In the genomic region with DNA sequence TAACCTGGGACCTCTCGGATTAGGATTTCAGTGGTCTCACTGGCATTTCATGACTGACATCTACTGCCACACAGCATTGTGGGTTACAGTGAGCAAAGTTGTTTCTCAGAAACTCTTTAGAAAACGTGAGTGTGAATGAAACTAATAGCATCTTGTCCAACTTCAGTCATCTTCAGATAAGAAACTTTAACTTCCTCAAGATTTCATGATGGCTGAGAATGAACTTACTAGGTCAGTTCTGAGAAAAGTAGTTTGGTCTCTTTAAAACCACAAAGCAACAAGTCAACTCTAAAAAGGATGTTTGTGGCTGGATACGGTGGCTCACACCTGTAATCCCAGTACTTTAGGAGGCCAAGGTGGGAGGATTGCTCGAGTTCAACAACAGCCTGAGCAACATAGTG, we compare ENCODE assay signal across 11 cellular contexts. TPM values are rescaled to one million over a fixed set of nuclear protein-coding genes. Genes with fewer than 3 reads are reported as not detected.
DNase-seq lines count a peak whose midpoint lies in the region; ATAC-seq and TF ChIP-seq lines count a peak whose summit lies in the region.
"Had no signal": no experiment of that assay in that cellular context is flagged by ENCODE, and none has a peak within 500 bp of the region (broad histone marks: within the 10 kb centered on the region; RNA-seq: fewer than 3 reads in every experiment).

No MANE protein-coding gene starts in this region.

- POLR2A ChIA-PET in activated CD8-positive, alpha-beta T cell treated with anti-CD3 and anti-CD28 coated beads for 36 hours (lab: Charles Lee): interaction anchor here (0.6 kb wide), 1 partner anchor 265 kb away, joined by 3 read pairs; no protein-coding TSS in a partner anchor

- H3K4ac ChIP-seq in H9 (ENCODE audit: low read depth, low read length): no peak overlapping the region

- no peaks in the 10 kb centered on the region for H3K36me3 Mint-ChIP-seq in activated CD8-positive, alpha-beta T cell treated with anti-CD3 and anti-CD28 coated beads for 36 hours (ENCODE audit: low read depth)
- no peaks in the 10 kb centered on the region for H3K36me3 Mint-ChIP-seq in H9 (ENCODE audit: insufficient read depth in 1 of 3, low read depth in 3 of 3)

- no peak overlapping the region for H3K27ac Mint-ChIP-seq in activated CD8-positive, alpha-beta T cell treated with anti-CD3 and anti-CD28 coated beads for 36 hours
- no peak overlapping the region for H3K27ac Mint-ChIP-seq in H9

- DNase-seq in activated CD8-positive, alpha-beta T cell treated with anti-CD3 and anti-CD28 coated beads for 36 hours: peak; percentile 66
- DNase-seq in adrenal gland (no peak), H9 (no peak)
- no peak for DNase-seq in effector CD8-positive, alpha-beta T cell (lab: John Stamatoyannopoulos, UW)
- DNase-seq: NCI-H1092 treated with DMSO at 0.1 percent for 48 hours had no signal

- H3K4me1 ChIP-seq in gastroesophageal sphincter (no peaks in the 10 kb centered on the region), adrenal gland (replicated peaks in 1 of 2) (peaks cover 20 to 22% of the 10 kb centered on the region in 2 donors), H9 (ENCODE audit: insufficient read depth, low read length) (no peaks in the 10 kb centered on the region)
- H3K4me1 ChIP-seq: breast epithelium had no signal

- H3K9ac ChIP-seq in H9 (ENCODE audit: extremely low read depth, insufficient read length, low read length): no peak overlapping the region

- no peak for TF ChIP-seq CTCF in activated CD8-positive, alpha-beta T cell treated with anti-CD3 and anti-CD28 coated beads for 36 hours (IDR thresholded peaks at IDR 0.05)
- TF ChIP-seq CTCF in gastroesophageal sphincter (IDR thresholded peaks at IDR 0.05): no peak
- TF ChIP-seq CTCF in adrenal gland (IDR thresholded peaks at IDR 0.05): no peak
- TF ChIP-seq CTCF in H9 (conservative IDR thresholded peaks at IDR 0.05): no peak

- H2BK120ac ChIP-seq in H9 (ENCODE audit: low read depth, low read length, poor library complexity, severe bottlenecking): no peak overlapping the region

- H3K9me3 ChIP-seq in gastroesophageal sphincter: no peaks in the 10 kb centered on the region
- H3K9me3 ChIP-seq in adrenal gland (replicated peaks in 1 of 3): no peaks in the 10 kb centered on the region
- no peaks in the 10 kb centered on the region for H3K9me3 ChIP-seq in H9 (ENCODE audit: control insufficient read depth, low read depth, low read length)
- H3K9me3 ChIP-seq: breast epithelium had no signal

- H3K23ac ChIP-seq in H9 (ENCODE audit: insufficient read length, low read depth, low read length): no peak overlapping the region

- CTCF ChIA-PET in activated CD8-positive, alpha-beta T cell treated with anti-CD3 and anti-CD28 coated beads for 36 hours (lab: Charles Lee): interaction anchor here (0.9 kb wide), 1 partner anchor 19 kb away, joined by 3 read pairs; a partner anchor contains a TSS

- H3K9me3 Mint-ChIP-seq in activated CD8-positive, alpha-beta T cell treated with anti-CD3 and anti-CD28 coated beads for 36 hours: no peaks in the 10 kb centered on the region
- H3K9me3 Mint-ChIP-seq in H9: no peaks in the 10 kb centered on the region

- H3K27ac ChIP-seq in gastroesophageal sphincter: no peak overlapping the region
- no peak overlapping the region for H3K27ac ChIP-seq in adrenal gland
- no peak overlapping the region for H3K27ac ChIP-seq in H9 (ENCODE audit: insufficient read length, low read depth, low read length)
- H3K27ac ChIP-seq: breast epithelium had no signal

- no peak overlapping the region for H2BK15ac ChIP-seq in H9 (ENCODE audit: low read depth, low read length)

- no peak overlapping the region for H4K8ac ChIP-seq in H9 (replicated peaks; ENCODE audit: insufficient read length, low read depth, low read length)

- no peaks in the 10 kb centered on the region for H3K23me2 ChIP-seq in H9 (ENCODE audit: insufficient read length, low read depth, low read length, poor library complexity, severe bottlenecking)

- ATAC-seq in GM18520 (IDR thresholded peaks at IDR 0.05; ENCODE audit: unreplicated experiment): peak; percentile 91
- ATAC-seq in GM21367 (IDR thresholded peaks at IDR 0.05; ENCODE audit: unreplicated experiment): peak; percentile 78
- peak; percentile 85 for ATAC-seq in HG03066 (IDR thresholded peaks at IDR 0.05; ENCODE audit: low read depth, unreplicated experiment)
- peak; percentile 85 for ATAC-seq in activated CD8-positive, alpha-beta T cell treated with anti-CD3 and anti-CD28 coated beads for 36 hours
- no peak for ATAC-seq in gastroesophageal sphincter
- ATAC-seq: HCT116 had no signal

- H3K36me3 ChIP-seq in gastroesophageal sphincter (no peaks in the 10 kb centered on the region), adrenal gland (replicated peaks in 1 of 2) (no peaks in the 10 kb centered on the region)
- H3K36me3 ChIP-seq: breast epithelium had no signal

- peaks cover 12% of the 10 kb centered on the region for H3K4me1 Mint-ChIP-seq in activated CD8-positive, alpha-beta T cell treated with anti-CD3 and anti-CD28 coated beads for 36 hours (ENCODE audit: low read depth)
- H3K4me1 Mint-ChIP-seq in H9: peaks cover 11% of the 10 kb centered on the region in 2 experiments

- H3K79me1 ChIP-seq in H9 (ENCODE audit: insufficient read depth, low read depth, low read length, poor library complexity, severe bottlenecking): no peaks in the 10 kb centered on the region

- H2AFZ ChIP-seq in H9 (ENCODE audit: low read length): no peak overlapping the region

- no peak for TF ChIP-seq EP300 in gastroesophageal sphincter (IDR thresholded peaks at IDR 0.05)

- H4K5ac ChIP-seq in H9 (ENCODE audit: insufficient read length, low read depth, low read length): no peak overlapping the region

- no peak overlapping the region for H3K4me3 ChIP-seq in gastroesophageal sphincter
- no peak overlapping the region for H3K4me3 ChIP-seq in adrenal gland
- H3K4me3 ChIP-seq: breast epithelium had no signal

- TF ChIP-seq POLR2A in gastroesophageal sphincter (IDR thresholded peaks at IDR 0.05): no peak
- TF ChIP-seq POLR2A in adrenal gland (IDR thresholded peaks at IDR 0.05): no peak

- H2AK5ac ChIP-seq in H9 (ENCODE audit: insufficient read length, low read length): no peak overlapping the region

- no peaks in the 10 kb centered on the region for H4K20me1 ChIP-seq in H9 (ENCODE audit: control insufficient read depth, insufficient read depth, insufficient read length)

- no peak overlapping the region for H3K4me3 Mint-ChIP-seq in activated CD8-positive, alpha-beta T cell treated with anti-CD3 and anti-CD28 coated beads for 36 hours
- H3K4me3 Mint-ChIP-seq in H9: no peak overlapping the region

- intact Hi-C loops in activated CD8-positive, alpha-beta T cell treated with anti-CD3 and anti-CD28 coated beads for 36 hours (cut with micrococcal nuclease): no loop called here
- intact Hi-C loops in adrenal gland (cut with DNase I): no loop called here

- WGBS in gastroesophageal sphincter (ENCODE audit: low coverage in 1 of 2), 2 donors: 66 to 80% methylated on average over 2 to 4 of the region's 4 CpGs
- 75 to 85% (median 78%) methylated on average over 4 of the region's 4 CpGs for WGBS in adrenal gland, 4 donors
- WGBS in H9 (ENCODE audit: extremely low coverage, insufficient read length, low lambda C conversion rate): no CpG with 5 or more reads among the region's 4 CpGs

- H3K56ac ChIP-seq in H9 (ENCODE audit: insufficient read length, low read depth, low read length): no peak overlapping the region

- H3K27me3 ChIP-seq in gastroesophageal sphincter (no peaks in the 10 kb centered on the region), adrenal gland (no peaks in the 10 kb centered on the region), H9 (ENCODE audit: insufficient read depth, low read length) (no peaks in the 10 kb centered on the region)
- H3K27me3 ChIP-seq: breast epithelium had no signal

- H3K4me2 ChIP-seq in H9 (ENCODE audit: insufficient read depth, insufficient read length, low read length): no peak overlapping the region

- H2BK20ac ChIP-seq in H9 (ENCODE audit: low read depth, low read length, poor library complexity, severe bottlenecking): no peak overlapping the region

- no peak overlapping the region for H4K91ac ChIP-seq in H9 (ENCODE audit: insufficient read length, low read depth, low read length)

- H2BK12ac ChIP-seq in H9 (ENCODE audit: insufficient read length, low read depth, low read length): no peak overlapping the region

- no peak overlapping the region for H3K18ac ChIP-seq in H9 (ENCODE audit: insufficient read length, low read depth, low read length)

- H3K14ac ChIP-seq in H9 (ENCODE audit: insufficient read depth, low read length): no peak overlapping the region

- H2BK5ac ChIP-seq in H9 (ENCODE audit: insufficient read length, low read length): no peak overlapping the region

- no peaks in the 10 kb centered on the region for H3K79me2 ChIP-seq in H9 (ENCODE audit: insufficient read depth, low read length)

- H3K27me3 Mint-ChIP-seq in activated CD8-positive, alpha-beta T cell treated with anti-CD3 and anti-CD28 coated beads for 36 hours: no peaks in the 10 kb centered on the region
- H3K27me3 Mint-ChIP-seq in H9 (ENCODE audit: low read depth): peaks cover 2% of the 10 kb centered on the region; the same call in 1 of the 2 replicates

- no peak overlapping the region for H3T11ph ChIP-seq in H9 (ENCODE audit: low read length)

RNA-seq across cellular contexts. Expression of a gene that starts 14.2 kb away (rescaled TPM):
- 1 to 10 TPM; 5.4 TPM for total RNA-seq in activated CD8-positive, alpha-beta T cell treated with anti-CD3 and anti-CD28 coated beads for 36 hours
- total RNA-seq in gastroesophageal sphincter: 10 to 100 TPM; 12.0 to 26.8 (median 17.7) TPM
- total RNA-seq in adrenal gland: 10 to 100 TPM in 7 of 8 donors, 1 to 10 TPM in 1; 9.0 to 30.0 (median 24.9) TPM
- 10 to 100 TPM in 2 of 3 donors, 1 to 10 TPM in 1; 6.5 to 12.6 (median 11.2) TPM for polyA plus RNA-seq in adrenal gland
- total RNA-seq in H9 (2021): 12.8 and 14.2 TPM in 2 replicates

RNA-seq across cellular contexts. Expression of a gene that starts 19.3 kb away (rescaled TPM):
- 10 to 100 TPM; 18.2 to 19.7 TPM for total RNA-seq in activated CD8-positive, alpha-beta T cell treated with anti-CD3 and anti-CD28 coated beads for 36 hours
- total RNA-seq in gastroesophageal sphincter: 10 to 100 TPM; 15.9 to 29.1 (median 19.7) TPM
- total RNA-seq in adrenal gland: 10 to 100 TPM; 19.3 to 24.2 (median 21.7) TPM
- polyA plus RNA-seq in adrenal gland: 10 to 100 TPM; 12.7 to 28.4 (median 16.1) TPM
- 35.8 and 35.9 TPM in 2 replicates for total RNA-seq in H9 (2021)

RNA-seq across cellular contexts. Expression of a gene that starts 44.8 kb away (rescaled TPM):
- total RNA-seq in activated CD8-positive, alpha-beta T cell treated with anti-CD3 and anti-CD28 coated beads for 36 hours: 10 to 100 TPM; 25.6 to 30.2 TPM
- total RNA-seq in gastroesophageal sphincter (10 to 100 TPM in 2 of 4 donors, 1 to 10 TPM in 2; 6.9 to 20.5 (median 9.4) TPM), adrenal gland (10 to 100 TPM in 7 of 8 donors, 1 to 10 TPM in 1; 7.8 to 27.0 (median 22.9) TPM), H9 (2021) (9.2 and 11.5 TPM in 2 replicates)
- polyA plus RNA-seq in adrenal gland: 10 to 100 TPM; 22.4 to 28.2 (median 24.0) TPM
